ENCODE assay signal across 1 cellular context in the genomic region with DNA sequence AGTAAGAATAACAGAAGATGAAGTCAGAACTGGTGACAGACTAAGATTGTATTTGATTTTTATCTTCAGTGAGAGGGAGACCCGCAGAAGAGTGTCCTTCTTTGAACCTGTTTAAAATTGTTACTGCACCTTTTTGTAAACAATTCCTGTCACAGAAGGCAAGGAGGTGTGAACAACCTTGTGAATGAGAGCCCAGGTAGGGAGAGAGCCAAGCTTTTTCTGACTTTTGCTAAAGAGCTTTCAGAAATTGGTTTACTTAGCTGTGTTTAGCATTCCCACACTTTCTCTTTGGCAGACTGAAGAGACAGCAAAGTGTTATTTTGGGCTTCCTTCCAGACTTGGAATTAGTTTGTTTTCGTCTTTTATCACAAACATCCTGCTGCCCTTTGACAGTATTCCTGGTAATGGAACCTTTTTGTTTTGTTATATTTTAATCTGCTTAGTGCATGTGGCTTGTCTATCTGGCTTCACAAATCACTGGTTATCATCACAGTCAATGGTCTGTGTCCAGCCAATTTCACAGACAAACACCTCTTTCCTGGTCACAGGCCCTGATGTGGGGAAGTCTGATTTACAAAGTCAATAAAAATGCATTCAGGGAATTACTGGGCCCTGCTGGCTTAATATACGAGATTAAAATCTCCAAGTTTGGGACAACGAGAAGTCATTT.
TF ChIP-seq lines count a peak whose summit lies in the region.

No MANE protein-coding gene starts in this region.

TF ChIP-seq in HEK293, 187 proteins besides CTCF, POLR2A, EP300 and RAD21 (continued from another document and continues in another):
- TF ChIP-seq, protein P1, sequence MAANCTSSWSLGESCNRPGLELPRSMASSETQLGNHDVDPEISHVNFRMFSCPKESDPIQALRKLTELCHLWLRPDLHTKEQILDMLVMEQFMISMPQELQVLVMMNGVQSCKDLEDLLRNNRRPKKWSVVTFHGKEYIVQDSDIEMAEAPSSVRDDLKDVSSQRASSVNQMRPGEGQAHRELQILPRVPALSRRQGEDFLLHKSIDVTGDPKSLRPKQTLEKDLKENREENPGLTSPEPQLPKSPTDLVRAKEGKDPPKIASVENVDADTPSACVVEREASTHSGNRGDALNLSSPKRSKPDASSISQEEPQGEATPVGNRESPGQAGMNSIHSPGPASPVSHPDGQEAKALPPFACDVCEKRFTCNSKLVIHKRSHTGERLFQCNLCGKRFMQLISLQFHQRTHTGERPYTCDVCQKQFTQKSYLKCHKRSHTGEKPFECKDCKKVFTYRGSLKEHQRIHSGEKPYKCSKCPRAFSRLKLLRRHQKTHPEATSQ (tag by site-specific recombination; IDR thresholded peaks at IDR 0.05): no peak
- TF ChIP-seq ZNF621 (tag by site-specific recombination; IDR thresholded peaks at IDR 0.05) (no peak), ZNF133 (tag by site-specific recombination; IDR thresholded peaks at IDR 0.05) (no peak), ZNF529 (tag by site-specific recombination; IDR thresholded peaks at IDR 0.05; ENCODE audit: insufficient replicate concordance) (no peak), YY1 (tag by site-specific recombination; IDR thresholded peaks at IDR 0.05) (no peak), ZNF114 (tag by site-specific recombination; IDR thresholded peaks at IDR 0.05) (no peak), ZNF596 (tag by site-specific recombination; IDR thresholded peaks at IDR 0.05) (peak; percentile 51; the same call in 1 of the 2 replicates), KLF8 (tag by site-specific recombination; IDR thresholded peaks at IDR 0.05) (peak; percentile 78), ZNF10 (tag by site-specific recombination; IDR thresholded peaks at IDR 0.05) (peak; percentile 42; the same call in 1 of the 2 replicates), ZFP41 (tag by site-specific recombination; IDR thresholded peaks at IDR 0.05; ENCODE audit: borderline replicate concordance) (no peak), ZNF473 (tag by site-specific recombination; IDR thresholded peaks at IDR 0.05) (no peak), SP7 (tag by site-specific recombination; IDR thresholded peaks at IDR 0.05) (peak; percentile 92), ZNF335 (tag by site-specific recombination; conservative IDR thresholded peaks at IDR 0.05) (peak; percentile 69), ZNF544 (tag by site-specific recombination; IDR thresholded peaks at IDR 0.05) (no peak), TCF7L2 (IDR thresholded peaks at IDR 0.05; ENCODE audit: borderline replicate concordance, low read depth, low read length) (peak; percentile 90), ZNF624 (tag by site-specific recombination; IDR thresholded peaks at IDR 0.05) (no peak), ZNF571 (tag by site-specific recombination; IDR thresholded peaks at IDR 0.05) (no peak), ZNF660 (tag by site-specific recombination; IDR thresholded peaks at IDR 0.05) (no peak), PRDM1 (tag by site-specific recombination; IDR thresholded peaks at IDR 0.05) (no peak), ZBTB21 (tag by site-specific recombination; IDR thresholded peaks at IDR 0.05) (peak; percentile 81), EGR2 (tag by site-specific recombination; IDR thresholded peaks at IDR 0.05; ENCODE audit: low read depth) (no peak), ZEB2 (tag by site-specific recombination; IDR thresholded peaks at IDR 0.05) (peak; percentile 95), ZNF202 (tag by site-specific recombination; IDR thresholded peaks at IDR 0.05; ENCODE audit: borderline replicate concordance) (no peak), HOXD13 (CRISPR knock-in tag; IDR thresholded peaks at IDR 0.05; ENCODE audit: borderline replicate concordance) (no peak), ZNF140 (tag by site-specific recombination; IDR thresholded peaks at IDR 0.05) (no peak), ZNF341 (tag by site-specific recombination; IDR thresholded peaks at IDR 0.05; ENCODE audit: low read depth) (no peak; the same call in none of the 2 replicates), SCRT1 (tag by site-specific recombination; IDR thresholded peaks at IDR 0.05; ENCODE audit: borderline replicate concordance) (peak; percentile 68; the same call in 1 of the 2 replicates), ZNF214 (tag by site-specific recombination; IDR thresholded peaks at IDR 0.05; ENCODE audit: borderline replicate concordance) (no peak), ZNF843 (tag by site-specific recombination; IDR thresholded peaks at IDR 0.05) (peak; percentile 100)
- TF ChIP-seq, protein P2, sequence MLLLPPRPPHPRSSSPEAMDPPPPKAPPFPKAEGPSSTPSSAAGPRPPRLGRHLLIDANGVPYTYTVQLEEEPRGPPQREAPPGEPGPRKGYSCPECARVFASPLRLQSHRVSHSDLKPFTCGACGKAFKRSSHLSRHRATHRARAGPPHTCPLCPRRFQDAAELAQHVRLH (tag by site-specific recombination; IDR thresholded peaks at IDR 0.05): peak; percentile 96
- TF ChIP-seq, protein P3, sequence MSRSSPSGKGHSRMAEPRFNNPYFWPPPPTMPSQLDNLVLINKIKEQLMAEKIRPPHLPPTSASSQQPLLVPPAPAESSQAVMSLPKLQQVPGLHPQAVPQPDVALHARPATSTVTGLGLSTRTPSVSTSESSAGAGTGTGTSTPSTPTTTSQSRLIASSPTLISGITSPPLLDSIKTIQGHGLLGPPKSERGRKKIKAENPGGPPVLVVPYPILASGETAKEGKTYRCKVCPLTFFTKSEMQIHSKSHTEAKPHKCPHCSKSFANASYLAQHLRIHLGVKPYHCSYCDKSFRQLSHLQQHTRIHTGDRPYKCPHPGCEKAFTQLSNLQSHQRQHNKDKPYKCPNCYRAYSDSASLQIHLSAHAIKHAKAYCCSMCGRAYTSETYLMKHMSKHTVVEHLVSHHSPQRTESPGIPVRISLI (tag by site-specific recombination; IDR thresholded peaks at IDR 0.05): peak; percentile 82
- TF ChIP-seq, protein P4, sequence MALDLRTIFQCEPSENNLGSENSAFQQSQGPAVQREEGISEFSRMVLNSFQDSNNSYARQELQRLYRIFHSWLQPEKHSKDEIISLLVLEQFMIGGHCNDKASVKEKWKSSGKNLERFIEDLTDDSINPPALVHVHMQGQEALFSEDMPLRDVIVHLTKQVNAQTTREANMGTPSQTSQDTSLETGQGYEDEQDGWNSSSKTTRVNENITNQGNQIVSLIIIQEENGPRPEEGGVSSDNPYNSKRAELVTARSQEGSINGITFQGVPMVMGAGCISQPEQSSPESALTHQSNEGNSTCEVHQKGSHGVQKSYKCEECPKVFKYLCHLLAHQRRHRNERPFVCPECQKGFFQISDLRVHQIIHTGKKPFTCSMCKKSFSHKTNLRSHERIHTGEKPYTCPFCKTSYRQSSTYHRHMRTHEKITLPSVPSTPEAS (tag by site-specific recombination; IDR thresholded peaks at IDR 0.05): peak; percentile 50
- TF ChIP-seq, protein P5, sequence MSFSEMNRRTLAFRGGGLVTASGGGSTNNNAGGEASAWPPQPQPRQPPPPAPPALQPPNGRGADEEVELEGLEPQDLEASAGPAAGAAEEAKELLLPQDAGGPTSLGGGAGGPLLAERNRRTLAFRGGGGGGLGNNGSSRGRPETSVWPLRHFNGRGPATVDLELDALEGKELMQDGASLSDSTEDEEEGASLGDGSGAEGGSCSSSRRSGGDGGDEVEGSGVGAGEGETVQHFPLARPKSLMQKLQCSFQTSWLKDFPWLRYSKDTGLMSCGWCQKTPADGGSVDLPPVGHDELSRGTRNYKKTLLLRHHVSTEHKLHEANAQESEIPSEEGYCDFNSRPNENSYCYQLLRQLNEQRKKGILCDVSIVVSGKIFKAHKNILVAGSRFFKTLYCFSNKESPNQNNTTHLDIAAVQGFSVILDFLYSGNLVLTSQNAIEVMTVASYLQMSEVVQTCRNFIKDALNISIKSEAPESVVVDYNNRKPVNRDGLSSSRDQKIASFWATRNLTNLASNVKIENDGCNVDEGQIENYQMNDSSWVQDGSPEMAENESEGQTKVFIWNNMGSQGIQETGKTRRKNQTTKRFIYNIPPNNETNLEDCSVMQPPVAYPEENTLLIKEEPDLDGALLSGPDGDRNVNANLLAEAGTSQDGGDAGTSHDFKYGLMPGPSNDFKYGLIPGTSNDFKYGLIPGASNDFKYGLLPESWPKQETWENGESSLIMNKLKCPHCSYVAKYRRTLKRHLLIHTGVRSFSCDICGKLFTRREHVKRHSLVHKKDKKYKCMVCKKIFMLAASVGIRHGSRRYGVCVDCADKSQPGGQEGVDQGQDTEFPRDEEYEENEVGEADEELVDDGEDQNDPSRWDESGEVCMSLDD (tag by site-specific recombination; IDR thresholded peaks at IDR 0.05): no peak
- TF ChIP-seq, protein P6, sequence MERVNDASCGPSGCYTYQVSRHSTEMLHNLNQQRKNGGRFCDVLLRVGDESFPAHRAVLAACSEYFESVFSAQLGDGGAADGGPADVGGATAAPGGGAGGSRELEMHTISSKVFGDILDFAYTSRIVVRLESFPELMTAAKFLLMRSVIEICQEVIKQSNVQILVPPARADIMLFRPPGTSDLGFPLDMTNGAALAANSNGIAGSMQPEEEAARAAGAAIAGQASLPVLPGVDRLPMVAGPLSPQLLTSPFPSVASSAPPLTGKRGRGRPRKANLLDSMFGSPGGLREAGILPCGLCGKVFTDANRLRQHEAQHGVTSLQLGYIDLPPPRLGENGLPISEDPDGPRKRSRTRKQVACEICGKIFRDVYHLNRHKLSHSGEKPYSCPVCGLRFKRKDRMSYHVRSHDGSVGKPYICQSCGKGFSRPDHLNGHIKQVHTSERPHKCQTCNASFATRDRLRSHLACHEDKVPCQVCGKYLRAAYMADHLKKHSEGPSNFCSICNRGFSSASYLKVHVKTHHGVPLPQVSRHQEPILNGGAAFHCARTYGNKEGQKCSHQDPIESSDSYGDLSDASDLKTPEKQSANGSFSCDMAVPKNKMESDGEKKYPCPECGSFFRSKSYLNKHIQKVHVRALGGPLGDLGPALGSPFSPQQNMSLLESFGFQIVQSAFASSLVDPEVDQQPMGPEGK (tag by site-specific recombination; IDR thresholded peaks at IDR 0.05): peak; percentile 67
- TF ChIP-seq, protein P7, sequence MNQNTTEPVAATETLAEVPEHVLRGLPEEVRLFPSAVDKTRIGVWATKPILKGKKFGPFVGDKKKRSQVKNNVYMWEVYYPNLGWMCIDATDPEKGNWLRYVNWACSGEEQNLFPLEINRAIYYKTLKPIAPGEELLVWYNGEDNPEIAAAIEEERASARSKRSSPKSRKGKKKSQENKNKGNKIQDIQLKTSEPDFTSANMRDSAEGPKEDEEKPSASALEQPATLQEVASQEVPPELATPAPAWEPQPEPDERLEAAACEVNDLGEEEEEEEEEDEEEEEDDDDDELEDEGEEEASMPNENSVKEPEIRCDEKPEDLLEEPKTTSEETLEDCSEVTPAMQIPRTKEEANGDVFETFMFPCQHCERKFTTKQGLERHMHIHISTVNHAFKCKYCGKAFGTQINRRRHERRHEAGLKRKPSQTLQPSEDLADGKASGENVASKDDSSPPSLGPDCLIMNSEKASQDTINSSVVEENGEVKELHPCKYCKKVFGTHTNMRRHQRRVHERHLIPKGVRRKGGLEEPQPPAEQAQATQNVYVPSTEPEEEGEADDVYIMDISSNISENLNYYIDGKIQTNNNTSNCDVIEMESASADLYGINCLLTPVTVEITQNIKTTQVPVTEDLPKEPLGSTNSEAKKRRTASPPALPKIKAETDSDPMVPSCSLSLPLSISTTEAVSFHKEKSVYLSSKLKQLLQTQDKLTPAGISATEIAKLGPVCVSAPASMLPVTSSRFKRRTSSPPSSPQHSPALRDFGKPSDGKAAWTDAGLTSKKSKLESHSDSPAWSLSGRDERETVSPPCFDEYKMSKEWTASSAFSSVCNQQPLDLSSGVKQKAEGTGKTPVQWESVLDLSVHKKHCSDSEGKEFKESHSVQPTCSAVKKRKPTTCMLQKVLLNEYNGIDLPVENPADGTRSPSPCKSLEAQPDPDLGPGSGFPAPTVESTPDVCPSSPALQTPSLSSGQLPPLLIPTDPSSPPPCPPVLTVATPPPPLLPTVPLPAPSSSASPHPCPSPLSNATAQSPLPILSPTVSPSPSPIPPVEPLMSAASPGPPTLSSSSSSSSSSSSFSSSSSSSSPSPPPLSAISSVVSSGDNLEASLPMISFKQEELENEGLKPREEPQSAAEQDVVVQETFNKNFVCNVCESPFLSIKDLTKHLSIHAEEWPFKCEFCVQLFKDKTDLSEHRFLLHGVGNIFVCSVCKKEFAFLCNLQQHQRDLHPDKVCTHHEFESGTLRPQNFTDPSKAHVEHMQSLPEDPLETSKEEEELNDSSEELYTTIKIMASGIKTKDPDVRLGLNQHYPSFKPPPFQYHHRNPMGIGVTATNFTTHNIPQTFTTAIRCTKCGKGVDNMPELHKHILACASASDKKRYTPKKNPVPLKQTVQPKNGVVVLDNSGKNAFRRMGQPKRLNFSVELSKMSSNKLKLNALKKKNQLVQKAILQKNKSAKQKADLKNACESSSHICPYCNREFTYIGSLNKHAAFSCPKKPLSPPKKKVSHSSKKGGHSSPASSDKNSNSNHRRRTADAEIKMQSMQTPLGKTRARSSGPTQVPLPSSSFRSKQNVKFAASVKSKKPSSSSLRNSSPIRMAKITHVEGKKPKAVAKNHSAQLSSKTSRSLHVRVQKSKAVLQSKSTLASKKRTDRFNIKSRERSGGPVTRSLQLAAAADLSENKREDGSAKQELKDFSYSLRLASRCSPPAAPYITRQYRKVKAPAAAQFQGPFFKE (tag by site-specific recombination; IDR thresholded peaks at IDR 0.05; ENCODE audit: borderline replicate concordance): no peak
- TF ChIP-seq, protein P8, sequence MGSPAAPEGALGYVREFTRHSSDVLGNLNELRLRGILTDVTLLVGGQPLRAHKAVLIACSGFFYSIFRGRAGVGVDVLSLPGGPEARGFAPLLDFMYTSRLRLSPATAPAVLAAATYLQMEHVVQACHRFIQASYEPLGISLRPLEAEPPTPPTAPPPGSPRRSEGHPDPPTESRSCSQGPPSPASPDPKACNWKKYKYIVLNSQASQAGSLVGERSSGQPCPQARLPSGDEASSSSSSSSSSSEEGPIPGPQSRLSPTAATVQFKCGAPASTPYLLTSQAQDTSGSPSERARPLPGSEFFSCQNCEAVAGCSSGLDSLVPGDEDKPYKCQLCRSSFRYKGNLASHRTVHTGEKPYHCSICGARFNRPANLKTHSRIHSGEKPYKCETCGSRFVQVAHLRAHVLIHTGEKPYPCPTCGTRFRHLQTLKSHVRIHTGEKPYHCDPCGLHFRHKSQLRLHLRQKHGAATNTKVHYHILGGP (tag by site-specific recombination; IDR thresholded peaks at IDR 0.05): peak; percentile 98
- TF ChIP-seq, protein P9, sequence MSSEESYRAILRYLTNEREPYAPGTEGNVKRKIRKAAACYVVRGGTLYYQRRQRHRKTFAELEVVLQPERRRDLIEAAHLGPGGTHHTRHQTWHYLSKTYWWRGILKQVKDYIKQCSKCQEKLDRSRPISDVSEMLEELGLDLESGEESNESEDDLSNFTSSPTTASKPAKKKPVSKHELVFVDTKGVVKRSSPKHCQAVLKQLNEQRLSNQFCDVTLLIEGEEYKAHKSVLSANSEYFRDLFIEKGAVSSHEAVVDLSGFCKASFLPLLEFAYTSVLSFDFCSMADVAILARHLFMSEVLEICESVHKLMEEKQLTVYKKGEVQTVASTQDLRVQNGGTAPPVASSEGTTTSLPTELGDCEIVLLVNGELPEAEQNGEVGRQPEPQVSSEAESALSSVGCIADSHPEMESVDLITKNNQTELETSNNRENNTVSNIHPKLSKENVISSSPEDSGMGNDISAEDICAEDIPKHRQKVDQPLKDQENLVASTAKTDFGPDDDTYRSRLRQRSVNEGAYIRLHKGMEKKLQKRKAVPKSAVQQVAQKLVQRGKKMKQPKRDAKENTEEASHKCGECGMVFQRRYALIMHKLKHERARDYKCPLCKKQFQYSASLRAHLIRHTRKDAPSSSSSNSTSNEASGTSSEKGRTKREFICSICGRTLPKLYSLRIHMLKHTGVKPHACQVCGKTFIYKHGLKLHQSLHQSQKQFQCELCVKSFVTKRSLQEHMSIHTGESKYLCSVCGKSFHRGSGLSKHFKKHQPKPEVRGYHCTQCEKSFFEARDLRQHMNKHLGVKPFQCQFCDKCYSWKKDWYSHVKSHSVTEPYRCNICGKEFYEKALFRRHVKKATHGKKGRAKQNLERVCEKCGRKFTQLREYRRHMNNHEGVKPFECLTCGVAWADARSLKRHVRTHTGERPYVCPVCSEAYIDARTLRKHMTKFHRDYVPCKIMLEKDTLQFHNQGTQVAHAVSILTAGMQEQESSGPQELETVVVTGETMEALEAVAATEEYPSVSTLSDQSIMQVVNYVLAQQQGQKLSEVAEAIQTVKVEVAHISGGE (tag by site-specific recombination; conservative IDR thresholded peaks at IDR 0.05; ENCODE audit: low read depth): no peak
